Comparison of ENCODE assay signal across 33 cellular contexts in genomic region chr21:17238468-17238867, GRCh38.
"Had no signal": no experiment of that assay in that cellular context is flagged by ENCODE, and none has a peak within 500 bp of the region (broad histone marks: within the 10 kb centered on the region; RNA-seq: fewer than 3 reads in every experiment).

No MANE protein-coding gene starts in this region.

- H3K27ac ChIP-seq: adrenal gland, ascending aorta, body of pancreas, brain microvascular endothelial cell, breast epithelium, cardiac muscle cell had no signal

- H3K27me3 ChIP-seq: adrenal gland, ascending aorta, body of pancreas, brain microvascular endothelial cell, breast epithelium, cardiac muscle cell had no signal

- FAIRE-seq: astrocyte, bronchial epithelial cell had no signal

- DNase-seq: activated effector memory CD4-positive, alpha-beta T cell treated with anti-CD3 and anti-CD28 coated beads, Interleukin-2, amount 50 U/mL, for 16 hours; activated effector memory CD4-positive, alpha-beta T cell treated with Interleukin-2 at 50 U/mL for 16 hours; activated gamma-delta T cell; activated gamma-delta T cell treated with Interleukin-2 at 50 U/mL for 16 hours; activated naive CD4-positive, alpha-beta T cell; activated naive CD4-positive, alpha-beta T cell treated with anti-CD3 and anti-CD28 coated beads for 36 hours; activated naive CD4-positive, alpha-beta T cell treated with anti-CD3 and anti-CD28 coated beads, Interleukin-2, amount 10 ng/mL, durations not matched to agents 7 days and 5 days; activated naive CD4-positive, alpha-beta T cell treated with anti-CD3 and anti-CD28 coated beads, Interleukin-2, amount 50 U/mL, for 16 hours; activated naive CD4-positive, alpha-beta T cell treated with Interleukin-2 at 50 U/mL for 16 hours; activated naive CD8-positive, alpha-beta T cell treated with anti-CD3 and anti-CD28 coated beads for 36 hours; activated naive CD8-positive, alpha-beta T cell treated with anti-CD3 and anti-CD28 coated beads, Interleukin-2, amount 10 ng/mL, durations not matched to agents 7 days and 5 days; activated naive CD8-positive, alpha-beta T cell treated with anti-CD3 and anti-CD28 coated beads, Interleukin-2, amount 50 U/mL, for 24 hours; activated T-cell treated with anti-CD3 and anti-CD28 coated beads, Interleukin-2, amount 50 U/mL, for 24 hours; activated T-cell treated with anti-CD3 and anti-CD28 coated beads, Interleukin-2, amount 50 U/mL, for 4 hours; activated T-cell treated with anti-CD3 and anti-CD28 coated beads, Interleukin-2, amount 50 U/mL, for 48 hours; activated T-cell treated with anti-CD3 and anti-CD28 coated beads, Interleukin-2, amount 50 U/mL, for 72 hours; adrenal gland; amniotic stem cell; amygdala; anterior cingulate cortex; aorta; body of pancreas; brain microvascular endothelial cell; caudate nucleus; central memory CD4-positive, alpha-beta T cell; cerebellar nuclear complex had no signal

- H3K9me3 ChIP-seq: adrenal gland, ascending aorta, body of pancreas, breast epithelium had no signal

- ATAC-seq: activated naive CD4-positive, alpha-beta T cell treated with anti-CD3 and anti-CD28 coated beads, Interleukin-2, amount 50 U/mL, for 72 hours; activated naive CD8-positive, alpha-beta T cell treated with anti-CD3 and anti-CD28 coated beads, Interleukin-2, amount 50 U/mL, for 24 hours; activated T-cell treated with anti-CD3 and anti-CD28 coated beads, Interleukin-2, amount 50 U/mL, for 4 hours; activated T-cell treated with anti-CD3 and anti-CD28 coated beads, Interleukin-2, amount 50 U/mL, for 72 hours; activated T-helper 17 cell treated with anti-CD3 and anti-CD28 coated beads, Interleukin-2, amount 50 U/mL, for 72 hours; body of pancreas had no signal

- H3K36me3 ChIP-seq: adrenal gland, ascending aorta, brain microvascular endothelial cell, breast epithelium, cardiac muscle cell had no signal

- H3K4me3 ChIP-seq: adrenal gland, ascending aorta, body of pancreas, breast epithelium, cardiac muscle cell had no signal

- H3K4me1 ChIP-seq: adrenal gland, ascending aorta, body of pancreas, breast epithelium had no signal
